ENCODE assay signal across 9 cellular contexts in the genomic region with DNA sequence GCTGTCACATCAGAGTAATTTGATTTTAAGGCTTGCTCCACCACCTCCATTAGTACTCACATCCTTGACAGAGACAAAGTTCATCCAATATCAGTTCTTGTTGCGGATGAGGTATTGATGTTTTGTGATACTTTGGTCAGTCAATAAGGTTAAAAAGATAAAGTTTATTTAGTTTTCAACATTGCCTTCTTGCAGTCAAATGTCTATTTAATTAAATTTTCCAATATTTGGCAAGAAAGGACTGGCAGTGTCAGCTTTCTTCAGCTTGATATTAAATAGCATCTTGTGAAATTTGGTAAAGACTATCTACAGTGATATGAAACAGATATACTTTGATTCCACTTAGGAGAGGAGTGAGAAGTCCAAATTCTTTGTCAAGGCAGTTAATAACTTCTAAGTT.
"Had no signal": no experiment of that assay in that cellular context is flagged by ENCODE, and none has a peak within 500 bp of the region (broad histone marks: within the 10 kb centered on the region; RNA-seq: fewer than 3 reads in every experiment).

No MANE protein-coding gene starts in this region.

- FAIRE-seq: K562 had no signal

- H2AFZ ChIP-seq: GM23248 had no signal

- ATAC-seq: HCT116, K562 had no signal

- H3K36me3 ChIP-seq: HAP-1 had no signal

- H3K27ac ChIP-seq: GM23248, HL-60 had no signal

- H3K9me3 ChIP-seq: HAP-1 had no signal

- H3K4me3 ChIP-seq: GM23248, HAP-1, K562 had no signal

- H3K9ac ChIP-seq: GM23248 had no signal

- DNase-seq: GM23248, GOT3, H7, HFFc6, IMR-90 had no signal
